ENCODE assay signal across 24 cellular contexts in the genomic region with DNA sequence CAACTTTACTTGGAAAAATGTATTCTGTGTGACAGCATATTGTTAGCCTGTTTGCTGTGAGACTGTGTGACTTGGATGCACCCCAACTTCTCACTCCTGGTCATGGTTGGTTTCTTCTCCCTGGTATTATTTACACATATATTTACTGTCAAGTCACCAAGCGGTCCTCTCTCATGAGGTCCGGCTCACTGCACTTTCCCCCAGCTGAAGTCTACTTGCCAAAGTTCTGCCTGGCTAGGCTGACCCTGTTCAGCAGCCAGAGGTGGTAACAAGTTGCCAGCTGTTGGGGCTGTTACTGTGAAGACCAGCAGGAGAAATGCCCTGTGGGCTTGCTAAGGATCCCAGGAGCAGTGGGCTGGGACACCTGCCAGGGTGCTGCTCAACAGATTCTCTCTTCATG.
"Had no signal": no experiment of that assay in that cellular context is flagged by ENCODE, and none has a peak within 500 bp of the region (broad histone marks: within the 10 kb centered on the region; RNA-seq: fewer than 3 reads in every experiment).

No MANE protein-coding gene starts in this region.

- FAIRE-seq: endometrium, keratinocyte had no signal

- H3K27ac ChIP-seq: dorsolateral prefrontal cortex, gastroesophageal sphincter, parathyroid adenoma, psoas muscle, stomach, thoracic aorta, upper lobe of left lung, uterus had no signal

- DNase-seq: cortex of kidney; dorsolateral prefrontal cortex; effector memory CD4-positive, alpha-beta T cell; foreskin fibroblast; glutamatergic neuron; immature natural killer cell; left cardiac atrium; mesendoderm; naive B cell; psoas muscle; retina; stimulated activated CD4-positive, alpha-beta T cell treated with anti-CD3 and anti-CD28 coated beads, Interleukin-2, amount 100 ng/mL, for 24 hours; stimulated activated naive CD4-positive, alpha-beta T cell; stomach; substantia nigra; upper lobe of left lung; uterus had no signal

- ATAC-seq: esophagus mucosa, gastroesophageal sphincter, left cardiac atrium, psoas muscle, sciatic nerve had no signal

- H3K4me1 ChIP-seq: gastroesophageal sphincter, parathyroid adenoma, psoas muscle, stomach, upper lobe of left lung, uterus had no signal

- H2AFZ ChIP-seq: parathyroid adenoma had no signal

- H3K9me3 ChIP-seq: gastroesophageal sphincter, psoas muscle, stomach, thoracic aorta, upper lobe of left lung, uterus had no signal

- H3K79me2 ChIP-seq: parathyroid adenoma had no signal

- H3K4me3 ChIP-seq: dorsolateral prefrontal cortex, gastroesophageal sphincter, psoas muscle, stomach, thoracic aorta, upper lobe of left lung, uterus had no signal

- H3K36me3 ChIP-seq: gastroesophageal sphincter, stomach, thoracic aorta, upper lobe of left lung, uterus had no signal

- H3K27me3 ChIP-seq: gastroesophageal sphincter, stomach, upper lobe of left lung, uterus had no signal

- H3K9ac ChIP-seq: parathyroid adenoma had no signal
